In the genomic region with DNA sequence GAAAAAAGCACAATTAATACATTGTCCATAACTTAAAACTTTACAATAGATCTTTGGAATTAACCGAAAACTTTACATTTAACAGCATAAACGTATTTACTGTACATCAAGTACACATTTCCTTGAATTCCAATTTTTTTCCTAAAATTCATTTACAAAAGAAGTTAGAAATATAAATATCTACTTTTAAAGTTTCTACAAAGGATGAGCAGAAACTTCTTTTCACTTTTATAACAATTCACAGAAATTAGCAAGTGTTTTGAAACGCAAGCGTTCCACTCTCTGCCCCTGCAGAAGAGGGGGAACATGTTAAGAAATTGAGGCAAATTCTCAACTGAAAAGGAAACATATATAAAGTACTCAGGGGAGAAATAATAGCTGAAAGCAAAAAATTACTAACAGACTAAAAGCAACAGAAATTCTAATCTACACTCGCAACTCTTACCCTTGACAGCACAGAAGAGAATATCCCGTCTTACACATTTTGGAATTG, we compare ENCODE assay signal across 8 cellular contexts. TPM values are rescaled to one million over a fixed set of nuclear protein-coding genes. Genes with fewer than 3 reads are reported as not detected.
DNase-seq lines count a peak whose midpoint lies in the region; ATAC-seq and TF ChIP-seq lines count a peak whose summit lies in the region.

No MANE protein-coding gene starts in this region.

- no peaks in the 10 kb centered on the region for H3K9me3 ChIP-seq in muscle layer of duodenum (ENCODE audit: control insufficient read depth in 1 of 2, low read length in 2 of 2)

- no peaks in the 10 kb centered on the region for H3K27me3 ChIP-seq in ACC112 (ENCODE audit: insufficient read depth, low read length)
- no peaks in the 10 kb centered on the region for H3K27me3 ChIP-seq in muscle layer of duodenum (ENCODE audit: low read depth, low read length)

- H3K4me1 ChIP-seq in ACC112 (ENCODE audit: control insufficient read depth, insufficient read depth, low read length, unreplicated experiment) = peaks cover 28% of the 10 kb centered on the region
- peaks cover 10 to 26% of the 10 kb centered on the region in 2 donors for H3K4me1 ChIP-seq in muscle layer of duodenum (ENCODE audit: control insufficient read depth in 1 of 2, insufficient read depth in 2 of 2, low read length in 2 of 2)

- peaks cover 8% of the 10 kb centered on the region for H3K36me3 ChIP-seq in ACC112 (ENCODE audit: insufficient read depth, low read length)
- peaks cover 0 to 32% of the 10 kb centered on the region in 2 donors for H3K36me3 ChIP-seq in muscle layer of duodenum (ENCODE audit: control insufficient read depth in 1 of 2, insufficient read depth in 2 of 2, low read length in 2 of 2)

- intact Hi-C loops in posterior vena cava (cut with DNase I) = loop anchor here (5.0 to 10.0 kb wide), 4 partner anchors 48 to 98 kb away; partner anchors contain the start of gene HNRNPA3 (in 2 of the 2)

- H2AFZ ChIP-seq in ACC112 (ENCODE audit: low read length, unreplicated experiment) = no peak overlapping the region

- peak overlapping the region; percentile 96 for H3K27ac ChIP-seq in ACC112 (ENCODE audit: low read depth, low read length)
- H3K27ac ChIP-seq in muscle layer of duodenum (ENCODE audit: low read length) = peak overlapping the region; percentile 99

- ATAC-seq in GM18511 (IDR thresholded peaks at IDR 0.05; ENCODE audit: unreplicated experiment) = no peak

- H3K4me3 ChIP-seq in ACC112 (ENCODE audit: low read depth, low read length) (peak overlapping the region; percentile 87), choroid plexus epithelial cell (ENCODE audit: low read depth, low read length) (peak overlapping the region; percentile 88), muscle layer of duodenum (ENCODE audit: low read depth in 1 of 2, low read length in 2 of 2) (peak overlapping the region; percentile 82 to 99)
- peak overlapping the region; percentile 77 for H3K4me3 ChIP-seq in Jurkat, Clone E6-1 (ENCODE audit: low read length)

- H3K79me2 ChIP-seq in ACC112 (ENCODE audit: control insufficient read depth, insufficient read depth, low read length, unreplicated experiment) = peaks cover 63% of the 10 kb centered on the region

- TF ChIP-seq CTCF in choroid plexus epithelial cell (conservative IDR thresholded peaks at IDR 0.05; ENCODE audit: low read depth, low read length) = no peak

- no peak for DNase-seq in Jurkat, Clone E6-1 (ENCODE audit: low read depth, low spot score)
- no peak for DNase-seq in choroid plexus epithelial cell (ENCODE audit: low read depth)
- DNase-seq in posterior vena cava (ENCODE audit: low spot score) = no peak
- no peak for DNase-seq in A172 (ENCODE audit: low spot score)
- DNase-seq in NK-92 treated with Interleukin-12 subunit alpha and Interleukin-12 subunit beta, amount 100 ng/mL, for 24 hours (lab: John Stamatoyannopoulos, UW) = no peak

RNA-seq across cellular contexts. Expression of gene NFE2L2, which starts 1.5 kb away (rescaled TPM):
- polyA plus RNA-seq in Jurkat, Clone E6-1 (2012; ENCODE audit: insufficient read depth, insufficient read length) = 31.8 TPM
- 10 to 100 TPM; 82.8 to 87.5 TPM for total RNA-seq in posterior vena cava
- 47.1 and 51.1 TPM in 2 replicates for total RNA-seq in A172 (2014; rRNA removed; shearing (Covaris generic))

RNA-seq across cellular contexts. Expression of gene HNRNPA3, which starts 50.4 kb away (rescaled TPM):
- polyA plus RNA-seq in Jurkat, Clone E6-1 (2012; ENCODE audit: insufficient read depth, insufficient read length) = 839 TPM
- total RNA-seq in posterior vena cava = 100 to 1,000 TPM; 152 to 166 TPM
- total RNA-seq in A172 (2014; rRNA removed; shearing (Covaris generic)) = 37.8 and 41.3 TPM in 2 replicates
